In genomic region chr9:135785013-135785575, GRCh38 we compare ENCODE assay signal across 24 cellular contexts.
"Had no signal": no experiment of that assay in that cellular context is flagged by ENCODE, and none has a peak within 500 bp of the region (broad histone marks: within the 10 kb centered on the region; RNA-seq: fewer than 3 reads in every experiment).

No MANE protein-coding gene starts in this region.

- H3K9me3 ChIP-seq: left ventricle myocardium inferior, ovary, stomach, testis, thyroid gland, upper lobe of right lung had no signal

- H3K27ac ChIP-seq: left ventricle myocardium inferior, neural progenitor cell, ovary, skin epidermis, stomach, testis, thyroid gland, upper lobe of right lung had no signal

- H3K27me3 ChIP-seq: neural progenitor cell, ovary, testis, thyroid gland, upper lobe of right lung had no signal

- H3K4me1 ChIP-seq: left ventricle myocardium inferior, neural progenitor cell, stomach, testis, thyroid gland, upper lobe of right lung had no signal

- H3K36me3 ChIP-seq: left ventricle myocardium inferior, neural progenitor cell, ovary, stomach, thyroid gland, upper lobe of right lung had no signal

- H3K4me3 ChIP-seq: left ventricle myocardium inferior, lung, neural progenitor cell, ovary, skin epidermis, stomach, testis, thyroid gland, upper lobe of right lung had no signal

- DNase-seq: hypothalamus; islet precursor cell; left ventricle myocardium inferior; mesendoderm; naive B cell; natural killer cell; nephron progenitor cell; ovary; retina; right cardiac atrium; stimulated activated CD4-positive, alpha-beta T cell treated with anti-CD3 and anti-CD28 coated beads, Interleukin-12 subunit alpha, Interleukin-12 subunit beta, amount 100 ng/mL, for 4 hours; stimulated activated CD4-positive, alpha-beta T cell treated with anti-CD3 and anti-CD28 coated beads, Interleukin-15, amount 100 ng/mL, for 24 hours; stimulated activated CD4-positive, alpha-beta T cell treated with anti-CD3 and anti-CD28 coated beads, Interleukin-2, amount 100 ng/mL, for 24 hours; stimulated activated CD4-positive, alpha-beta T cell treated with anti-CD3 and anti-CD28 coated beads, Interleukin-4, amount 100 ng/mL, for 1 hour; stimulated activated naive B cell treated with anti-CD40 and anti-IgM and Interleukin-4, amounts not matched to agents 10 μg/mL and 1 μg/mL and 100 μg/mL, for 72 hours; stimulated activated naive CD8-positive, alpha-beta T cell treated with anti-CD3 and anti-CD28 coated beads, Interleukin-15, Interleukin-2, amounts not matched to agents 100 U/mL and 50 U/mL, for 24 hours; stomach; testis; thyroid gland; trophoblast cell; upper lobe of right lung had no signal
